In the genomic region with DNA sequence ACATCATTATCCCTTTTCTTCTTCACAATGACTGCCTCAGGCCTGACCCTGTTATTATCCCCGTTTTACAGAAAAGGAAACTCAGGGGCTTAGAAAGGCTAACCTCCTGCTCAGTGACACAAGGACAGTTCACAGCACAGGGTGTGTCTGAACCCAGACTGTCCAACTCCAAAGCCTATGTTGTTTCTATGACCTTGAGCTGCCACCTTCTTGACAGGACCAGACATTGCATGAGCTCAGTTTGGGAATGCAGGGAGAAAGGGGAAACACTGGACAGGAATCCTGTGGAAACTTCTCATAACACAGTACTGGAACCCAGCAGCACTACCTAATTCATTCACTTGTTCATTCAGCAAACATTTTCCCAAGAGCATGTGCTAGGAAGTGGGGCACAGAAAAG, we compare ENCODE assay signal across 1 cellular context.
TF ChIP-seq lines count a peak whose summit lies in the region.

No MANE protein-coding gene starts in this region.

TF ChIP-seq in HepG2, 621 proteins besides CTCF, POLR2A, EP300 and RAD21:
- TF ChIP-seq SNAPC2 (CRISPR knock-in tag; IDR thresholded peaks at IDR 0.05) (no peak), ZNF468 (CRISPR knock-in tag; IDR thresholded peaks at IDR 0.05) (no peak), ZBTB7B (CRISPR knock-in tag; IDR thresholded peaks at IDR 0.05) (no peak), ZNF333 (CRISPR knock-in tag; IDR thresholded peaks at IDR 0.05; ENCODE audit: borderline replicate concordance) (no peak), ZNF552 (CRISPR knock-in tag; IDR thresholded peaks at IDR 0.05; ENCODE audit: borderline replicate concordance) (no peak), KDM6A (CRISPR knock-in tag; IDR thresholded peaks at IDR 0.05; ENCODE audit: low read depth) (no peak), YEATS2 (CRISPR knock-in tag; IDR thresholded peaks at IDR 0.05; ENCODE audit: borderline replicate concordance) (no peak), ZMYM2 (CRISPR knock-in tag; IDR thresholded peaks at IDR 0.05) (no peak)
- TF ChIP-seq, protein P1, sequence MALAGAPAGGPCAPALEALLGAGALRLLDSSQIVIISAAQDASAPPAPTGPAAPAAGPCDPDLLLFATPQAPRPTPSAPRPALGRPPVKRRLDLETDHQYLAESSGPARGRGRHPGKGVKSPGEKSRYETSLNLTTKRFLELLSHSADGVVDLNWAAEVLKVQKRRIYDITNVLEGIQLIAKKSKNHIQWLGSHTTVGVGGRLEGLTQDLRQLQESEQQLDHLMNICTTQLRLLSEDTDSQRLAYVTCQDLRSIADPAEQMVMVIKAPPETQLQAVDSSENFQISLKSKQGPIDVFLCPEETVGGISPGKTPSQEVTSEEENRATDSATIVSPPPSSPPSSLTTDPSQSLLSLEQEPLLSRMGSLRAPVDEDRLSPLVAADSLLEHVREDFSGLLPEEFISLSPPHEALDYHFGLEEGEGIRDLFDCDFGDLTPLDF (CRISPR knock-in tag; IDR thresholded peaks at IDR 0.05): no peak
- TF ChIP-seq, protein P2, sequence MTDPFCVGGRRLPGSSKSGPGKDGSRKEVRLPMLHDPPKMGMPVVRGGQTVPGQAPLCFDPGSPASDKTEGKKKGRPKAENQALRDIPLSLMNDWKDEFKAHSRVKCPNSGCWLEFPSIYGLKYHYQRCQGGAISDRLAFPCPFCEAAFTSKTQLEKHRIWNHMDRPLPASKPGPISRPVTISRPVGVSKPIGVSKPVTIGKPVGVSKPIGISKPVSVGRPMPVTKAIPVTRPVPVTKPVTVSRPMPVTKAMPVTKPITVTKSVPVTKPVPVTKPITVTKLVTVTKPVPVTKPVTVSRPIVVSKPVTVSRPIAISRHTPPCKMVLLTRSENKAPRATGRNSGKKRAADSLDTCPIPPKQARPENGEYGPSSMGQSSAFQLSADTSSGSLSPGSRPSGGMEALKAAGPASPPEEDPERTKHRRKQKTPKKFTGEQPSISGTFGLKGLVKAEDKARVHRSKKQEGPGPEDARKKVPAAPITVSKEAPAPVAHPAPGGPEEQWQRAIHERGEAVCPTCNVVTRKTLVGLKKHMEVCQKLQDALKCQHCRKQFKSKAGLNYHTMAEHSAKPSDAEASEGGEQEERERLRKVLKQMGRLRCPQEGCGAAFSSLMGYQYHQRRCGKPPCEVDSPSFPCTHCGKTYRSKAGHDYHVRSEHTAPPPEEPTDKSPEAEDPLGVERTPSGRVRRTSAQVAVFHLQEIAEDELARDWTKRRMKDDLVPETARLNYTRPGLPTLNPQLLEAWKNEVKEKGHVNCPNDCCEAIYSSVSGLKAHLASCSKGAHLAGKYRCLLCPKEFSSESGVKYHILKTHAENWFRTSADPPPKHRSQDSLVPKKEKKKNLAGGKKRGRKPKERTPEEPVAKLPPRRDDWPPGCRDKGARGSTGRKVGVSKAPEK (CRISPR knock-in tag; IDR thresholded peaks at IDR 0.05; ENCODE audit: borderline replicate concordance): no peak
- TF ChIP-seq, protein P3, sequence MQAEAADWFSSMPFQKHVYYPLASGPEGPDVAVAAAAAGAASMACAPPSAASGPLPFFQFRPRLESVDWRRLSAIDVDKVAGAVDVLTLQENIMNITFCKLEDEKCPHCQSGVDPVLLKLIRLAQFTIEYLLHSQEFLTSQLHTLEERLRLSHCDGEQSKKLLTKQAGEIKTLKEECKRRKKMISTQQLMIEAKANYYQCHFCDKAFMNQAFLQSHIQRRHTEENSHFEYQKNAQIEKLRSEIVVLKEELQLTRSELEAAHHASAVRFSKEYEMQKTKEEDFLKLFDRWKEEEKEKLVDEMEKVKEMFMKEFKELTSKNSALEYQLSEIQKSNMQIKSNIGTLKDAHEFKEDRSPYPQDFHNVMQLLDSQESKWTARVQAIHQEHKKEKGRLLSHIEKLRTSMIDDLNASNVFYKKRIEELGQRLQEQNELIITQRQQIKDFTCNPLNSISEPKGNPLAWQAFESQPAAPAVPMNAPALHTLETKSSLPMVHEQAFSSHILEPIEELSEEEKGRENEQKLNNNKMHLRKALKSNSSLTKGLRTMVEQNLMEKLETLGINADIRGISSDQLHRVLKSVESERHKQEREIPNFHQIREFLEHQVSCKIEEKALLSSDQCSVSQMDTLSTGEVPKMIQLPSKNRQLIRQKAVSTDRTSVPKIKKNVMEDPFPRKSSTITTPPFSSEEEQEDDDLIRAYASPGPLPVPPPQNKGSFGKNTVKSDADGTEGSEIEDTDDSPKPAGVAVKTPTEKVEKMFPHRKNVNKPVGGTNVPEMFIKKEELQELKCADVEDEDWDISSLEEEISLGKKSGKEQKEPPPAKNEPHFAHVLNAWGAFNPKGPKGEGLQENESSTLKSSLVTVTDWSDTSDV (CRISPR knock-in tag; IDR thresholded peaks at IDR 0.05): no peak
- TF ChIP-seq, protein P4, sequence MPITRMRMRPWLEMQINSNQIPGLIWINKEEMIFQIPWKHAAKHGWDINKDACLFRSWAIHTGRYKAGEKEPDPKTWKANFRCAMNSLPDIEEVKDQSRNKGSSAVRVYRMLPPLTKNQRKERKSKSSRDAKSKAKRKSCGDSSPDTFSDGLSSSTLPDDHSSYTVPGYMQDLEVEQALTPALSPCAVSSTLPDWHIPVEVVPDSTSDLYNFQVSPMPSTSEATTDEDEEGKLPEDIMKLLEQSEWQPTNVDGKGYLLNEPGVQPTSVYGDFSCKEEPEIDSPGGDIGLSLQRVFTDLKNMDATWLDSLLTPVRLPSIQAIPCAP (CRISPR knock-in tag; IDR thresholded peaks at IDR 0.05; ENCODE audit: low read depth): no peak
